ENCODE assay signal across 1 cellular context in the genomic region with DNA sequence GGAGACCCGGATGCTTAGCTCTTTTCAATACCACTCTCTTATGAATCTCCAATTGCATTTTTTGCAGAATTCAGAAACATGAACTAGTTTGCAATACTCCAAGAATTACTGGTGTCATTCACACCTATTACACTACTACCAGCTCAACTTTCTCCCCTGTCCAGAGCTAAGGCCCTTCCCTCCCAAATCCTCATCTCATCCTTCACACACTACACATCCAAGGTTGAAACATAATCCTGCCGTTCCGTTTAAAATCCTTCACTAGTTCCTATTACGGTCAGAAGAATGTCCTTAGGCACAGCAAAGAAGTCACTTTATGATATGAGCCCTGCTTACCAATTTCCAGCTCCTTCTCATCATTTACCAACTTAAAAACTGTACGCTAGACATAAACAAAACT.
TF ChIP-seq lines count a peak whose summit lies in the region.

No MANE protein-coding gene starts in this region.

TF ChIP-seq in IMR-90, 13 proteins besides CTCF, POLR2A, EP300 and RAD21:
- TF ChIP-seq SMC3 (IDR thresholded peaks at IDR 0.05; ENCODE audit: low read depth, low read length) (no peak), CEBPB (IDR thresholded peaks at IDR 0.05; ENCODE audit: low read depth, low read length) (no peak), MXI1 (IDR thresholded peaks at IDR 0.05; ENCODE audit: borderline replicate concordance, low read depth, low read length) (no peak), MAFK (IDR thresholded peaks at IDR 0.05; ENCODE audit: low read depth, low read length) (no peak), RFX5 (IDR thresholded peaks at IDR 0.05; ENCODE audit: low read depth, low read length) (no peak), MAZ (IDR thresholded peaks at IDR 0.05; ENCODE audit: borderline replicate concordance, low read depth, low read length) (no peak), FOS (IDR thresholded peaks at IDR 0.05; ENCODE audit: low read depth, low read length) (no peak), RCOR1 (IDR thresholded peaks at IDR 0.05; ENCODE audit: insufficient replicate concordance, low read length) (no peak)
- TF ChIP-seq, protein P1, sequence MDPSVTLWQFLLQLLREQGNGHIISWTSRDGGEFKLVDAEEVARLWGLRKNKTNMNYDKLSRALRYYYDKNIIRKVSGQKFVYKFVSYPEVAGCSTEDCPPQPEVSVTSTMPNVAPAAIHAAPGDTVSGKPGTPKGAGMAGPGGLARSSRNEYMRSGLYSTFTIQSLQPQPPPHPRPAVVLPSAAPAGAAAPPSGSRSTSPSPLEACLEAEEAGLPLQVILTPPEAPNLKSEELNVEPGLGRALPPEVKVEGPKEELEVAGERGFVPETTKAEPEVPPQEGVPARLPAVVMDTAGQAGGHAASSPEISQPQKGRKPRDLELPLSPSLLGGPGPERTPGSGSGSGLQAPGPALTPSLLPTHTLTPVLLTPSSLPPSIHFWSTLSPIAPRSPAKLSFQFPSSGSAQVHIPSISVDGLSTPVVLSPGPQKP (IDR thresholded peaks at IDR 0.05; ENCODE audit: borderline replicate concordance, low read depth, low read length) = no peak
- TF ChIP-seq, protein P2, sequence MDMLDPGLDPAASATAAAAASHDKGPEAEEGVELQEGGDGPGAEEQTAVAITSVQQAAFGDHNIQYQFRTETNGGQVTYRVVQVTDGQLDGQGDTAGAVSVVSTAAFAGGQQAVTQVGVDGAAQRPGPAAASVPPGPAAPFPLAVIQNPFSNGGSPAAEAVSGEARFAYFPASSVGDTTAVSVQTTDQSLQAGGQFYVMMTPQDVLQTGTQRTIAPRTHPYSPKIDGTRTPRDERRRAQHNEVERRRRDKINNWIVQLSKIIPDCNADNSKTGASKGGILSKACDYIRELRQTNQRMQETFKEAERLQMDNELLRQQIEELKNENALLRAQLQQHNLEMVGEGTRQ (IDR thresholded peaks at IDR 0.05; ENCODE audit: low read depth, low read length) = no peak
TF ChIP-seq in IMR-90: peak in this region for 0.
